ENCODE assay signal across 34 cellular contexts in genomic region chr5:147373328-147373727, GRCh38.
"Had no signal": no experiment of that assay in that cellular context is flagged by ENCODE, and none has a peak within 500 bp of the region (broad histone marks: within the 10 kb centered on the region; RNA-seq: fewer than 3 reads in every experiment).

No MANE protein-coding gene starts in this region.

- H3K27ac ChIP-seq: adrenal gland, body of pancreas, esophagus muscularis mucosa, foreskin keratinocyte, gastrocnemius medialis, heart left ventricle, WERI-Rb-1 had no signal

- H3K4me1 ChIP-seq: adrenal gland, body of pancreas, esophagus muscularis mucosa, foreskin keratinocyte, gastrocnemius medialis, heart left ventricle had no signal

- H3K27ac Mint-ChIP-seq: activated B cell treated with CpG ODN at 0.5 μM for 24 hours; activated CD8-positive, alpha-beta T cell treated with anti-CD3 and anti-CD28 coated beads for 36 hours; activated naive CD4-positive, alpha-beta T cell treated with anti-CD3 and anti-CD28 coated beads, Interleukin-2, amount 50 U/mL, for 24 hours; activated naive CD8-positive, alpha-beta T cell treated with anti-CD3 and anti-CD28 coated beads for 36 hours; activated naive CD8-positive, alpha-beta T cell treated with anti-CD3 and anti-CD28 coated beads, Interleukin-2, amount 50 U/mL, for 24 hours; activated T-helper 17 cell treated with anti-CD3 and anti-CD28 coated beads, Interleukin-2, amount 50 U/mL, for 72 hours; effector memory CD8-positive, alpha-beta T cell; T-helper 17 cell; T-helper 2 cell treated with Interferon-gamma antibody and Interleukin-4, amounts not matched to agents 5 μg/mL and 100 μg/mL, for 36 hours had no signal

- H3K36me3 Mint-ChIP-seq: activated naive CD4-positive, alpha-beta T cell treated with anti-CD3 and anti-CD28 coated beads, Interleukin-2, amount 50 U/mL, for 24 hours; activated naive CD8-positive, alpha-beta T cell treated with anti-CD3 and anti-CD28 coated beads for 36 hours had no signal

- H3K36me3 ChIP-seq: adrenal gland, esophagus muscularis mucosa, gastrocnemius medialis, heart left ventricle, WERI-Rb-1 had no signal

- ATAC-seq: activated CD4-positive, CD25-positive, alpha-beta regulatory T cell treated with anti-CD3 and anti-CD28 coated beads, Interleukin-2, amount 50 U/mL, for 24 hours; activated CD8-positive, alpha-beta T cell treated with anti-CD3 and anti-CD28 coated beads for 36 hours; activated naive CD8-positive, alpha-beta T cell treated with anti-CD3 and anti-CD28 coated beads, Interleukin-2, amount 50 U/mL, for 24 hours; activated T-cell treated with anti-CD3 and anti-CD28 coated beads, Interleukin-2, amount 50 U/mL, for 4 hours; activated T-helper 17 cell treated with anti-CD3 and anti-CD28 coated beads, Interleukin-2, amount 50 U/mL, for 72 hours; body of pancreas; effector memory CD8-positive, alpha-beta T cell; foreskin keratinocyte; gastrocnemius medialis; heart left ventricle; T-helper 17 cell had no signal

- H3K4me1 Mint-ChIP-seq: activated B cell treated with CpG ODN at 0.5 μM for 24 hours; activated naive CD4-positive, alpha-beta T cell treated with anti-CD3 and anti-CD28 coated beads, Interleukin-2, amount 50 U/mL, for 24 hours; activated naive CD8-positive, alpha-beta T cell treated with anti-CD3 and anti-CD28 coated beads for 36 hours; activated naive CD8-positive, alpha-beta T cell treated with anti-CD3 and anti-CD28 coated beads, Interleukin-2, amount 50 U/mL, for 24 hours; activated T-helper 17 cell treated with anti-CD3 and anti-CD28 coated beads, Interleukin-2, amount 50 U/mL, for 72 hours; T-helper 17 cell had no signal

- H3K9me3 Mint-ChIP-seq: activated CD8-positive, alpha-beta T cell treated with anti-CD3 and anti-CD28 coated beads for 36 hours; activated naive CD4-positive, alpha-beta T cell treated with anti-CD3 and anti-CD28 coated beads, Interleukin-2, amount 50 U/mL, for 24 hours; activated naive CD8-positive, alpha-beta T cell treated with anti-CD3 and anti-CD28 coated beads, Interleukin-2, amount 50 U/mL, for 24 hours; activated T-cell treated with anti-CD3 and anti-CD28 coated beads, Interleukin-2, amount 50 U/mL, for 4 hours; activated T-helper 17 cell treated with anti-CD3 and anti-CD28 coated beads, Interleukin-2, amount 50 U/mL, for 72 hours had no signal

- DNase-seq: activated B cell treated with CpG ODN at 0.5 μM for 24 hours; activated CD4-positive, alpha-beta T cell treated with anti-CD3 and anti-CD28 coated beads for 48 hours; activated CD4-positive, alpha-beta T cell treated with anti-CD3 and anti-CD28 coated beads, Interleukin-2, amount 50 U/mL, for 1 hour; activated CD4-positive, alpha-beta T cell treated with anti-CD3 and anti-CD28 coated beads, Interleukin-2, amount 50 U/mL, for 48 hours; activated CD8-positive, alpha-beta memory T cell treated with anti-CD3 and anti-CD28 coated beads for 24 hours; activated CD8-positive, alpha-beta T cell treated with anti-CD3 and anti-CD28 coated beads for 36 hours; activated effector memory CD4-positive, alpha-beta T cell treated with Interleukin-2 at 50 U/mL for 16 hours; activated gamma-delta T cell treated with Interleukin-2 at 50 U/mL for 16 hours; activated naive CD4-positive, alpha-beta T cell treated with Interleukin-2 at 50 U/mL for 16 hours; activated naive CD8-positive, alpha-beta T cell treated with anti-CD3 and anti-CD28 coated beads for 36 hours; activated naive CD8-positive, alpha-beta T cell treated with anti-CD3 and anti-CD28 coated beads, Interleukin-2, amount 50 U/mL, for 24 hours; activated T-cell treated with anti-CD3 and anti-CD28 coated beads, Interleukin-2, amount 50 U/mL, for 4 hours; adrenal gland; amygdala; aorta; body of pancreas; caudate nucleus; cortex of kidney; dermis blood vessel endothelial cell; effector CD4-positive, alpha-beta T cell; effector memory CD8-positive, alpha-beta T cell; erythroblast; foreskin keratinocyte; gastrocnemius medialis; glutamatergic neuron; heart left ventricle; T-helper 17 cell; T1000; WERI-Rb-1 had no signal

- H3K4me3 ChIP-seq: adrenal gland, body of pancreas, esophagus muscularis mucosa, gastrocnemius medialis, heart left ventricle had no signal

- H3K4me3 Mint-ChIP-seq: activated B cell treated with CpG ODN at 0.5 μM for 24 hours; activated CD8-positive, alpha-beta T cell treated with anti-CD3 and anti-CD28 coated beads for 36 hours; activated naive CD4-positive, alpha-beta T cell treated with anti-CD3 and anti-CD28 coated beads, Interleukin-2, amount 50 U/mL, for 24 hours; activated naive CD8-positive, alpha-beta T cell treated with anti-CD3 and anti-CD28 coated beads for 36 hours; activated naive CD8-positive, alpha-beta T cell treated with anti-CD3 and anti-CD28 coated beads, Interleukin-2, amount 50 U/mL, for 24 hours; activated T-cell treated with anti-CD3 and anti-CD28 coated beads, Interleukin-2, amount 50 U/mL, for 4 hours; activated T-helper 17 cell treated with anti-CD3 and anti-CD28 coated beads, Interleukin-2, amount 50 U/mL, for 72 hours; effector memory CD8-positive, alpha-beta T cell; T-helper 17 cell; T-helper 2 cell treated with Interferon-gamma antibody and Interleukin-4, amounts not matched to agents 5 μg/mL and 100 μg/mL, for 36 hours had no signal

- H3K27me3 ChIP-seq: adrenal gland, body of pancreas, esophagus muscularis mucosa, foreskin keratinocyte, gastrocnemius medialis had no signal

- H3K27me3 Mint-ChIP-seq: activated CD8-positive, alpha-beta T cell treated with anti-CD3 and anti-CD28 coated beads for 36 hours; activated naive CD8-positive, alpha-beta T cell treated with anti-CD3 and anti-CD28 coated beads for 36 hours; T-helper 17 cell had no signal
